20 cellular contexts compared by ENCODE assay signal in the genomic region with DNA sequence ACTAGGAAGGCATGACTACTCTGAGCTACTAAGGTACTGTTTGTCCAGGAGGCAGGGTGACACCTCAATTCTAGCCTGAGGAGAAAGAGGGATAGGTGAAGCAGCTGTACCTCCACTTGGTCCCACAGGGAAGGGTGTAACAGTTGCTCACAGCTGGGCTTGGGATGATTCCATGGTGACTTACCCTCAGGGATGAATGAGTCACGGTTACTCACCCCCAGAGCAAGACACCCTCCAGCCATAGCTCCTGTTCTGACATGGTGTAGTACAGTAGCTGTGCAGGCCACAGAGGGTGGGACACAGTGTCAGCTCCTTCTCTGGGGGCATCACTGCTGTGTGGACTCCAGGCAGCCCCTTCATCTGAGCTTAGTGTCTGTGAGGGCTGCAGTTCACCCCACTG.
DNase-seq lines count a peak whose midpoint lies in the region; ATAC-seq, FAIRE-seq and TF ChIP-seq lines count a peak whose summit lies in the region.
"Had no signal": no experiment of that assay in that cellular context is flagged by ENCODE, and none has a peak within 500 bp of the region (broad histone marks: within the 10 kb centered on the region; RNA-seq: fewer than 3 reads in every experiment).

No MANE protein-coding gene starts in this region.

- peaks cover 15% of the 10 kb centered on the region for H3K9me3 Mint-ChIP-seq in stimulated activated effector memory CD8-positive, alpha-beta T cell treated with anti-CD3 and anti-CD28 coated beads, Interleukin-12 subunit alpha, Interleukin-12 subunit beta, amount 100 ng/mL, for 72 hours
- peaks cover 8% of the 10 kb centered on the region for H3K9me3 Mint-ChIP-seq in progenitor cell of endocrine pancreas (ENCODE audit: low read depth)

- no peaks in the 10 kb centered on the region for H3K4me1 ChIP-seq in suprapubic skin
- H3K4me1 ChIP-seq: vagina had no signal

- no peak for FAIRE-seq in GM12892 (lab: Jason Lieb, UNC)
- FAIRE-seq: H1 had no signal

- TF ChIP-seq CTCF in suprapubic skin (IDR thresholded peaks at IDR 0.05): no peak
- no peak for TF ChIP-seq CTCF in progenitor cell of endocrine pancreas (IDR thresholded peaks at IDR 0.05; ENCODE audit: unreplicated experiment)

- no peak overlapping the region for H3K4me3 Mint-ChIP-seq in stimulated activated effector memory CD8-positive, alpha-beta T cell treated with anti-CD3 and anti-CD28 coated beads, Interleukin-12 subunit alpha, Interleukin-12 subunit beta, amount 100 ng/mL, for 72 hours
- H3K4me3 Mint-ChIP-seq in progenitor cell of endocrine pancreas (ENCODE audit: low read depth): no peak overlapping the region
- H3K4me3 Mint-ChIP-seq: activated CD8-positive, alpha-beta memory T cell treated with anti-CD3 and anti-CD28 coated beads, Interleukin-2, amount 10 ng/mL, durations not matched to agents 7 days and 5 days; brain; dendritic cell treated with granulocyte-macrophage colony-stimulating factor and Interleukin-4, amounts not matched to agents 40 ng/mL and 50 ng/mL, for 4 days had no signal

- no peaks in the 10 kb centered on the region for H3K36me3 Mint-ChIP-seq in stimulated activated effector memory CD8-positive, alpha-beta T cell treated with anti-CD3 and anti-CD28 coated beads, Interleukin-12 subunit alpha, Interleukin-12 subunit beta, amount 100 ng/mL, for 72 hours
- no peaks in the 10 kb centered on the region for H3K36me3 Mint-ChIP-seq in progenitor cell of endocrine pancreas (ENCODE audit: insufficient read depth)
- H3K36me3 Mint-ChIP-seq: activated CD8-positive, alpha-beta memory T cell treated with anti-CD3 and anti-CD28 coated beads, Interleukin-2, amount 10 ng/mL, durations not matched to agents 7 days and 5 days; brain had no signal

- H3K27me3 ChIP-seq in suprapubic skin: no peaks in the 10 kb centered on the region
- H3K27me3 ChIP-seq: vagina had no signal

- H3K4me1 Mint-ChIP-seq in stimulated activated effector memory CD8-positive, alpha-beta T cell treated with anti-CD3 and anti-CD28 coated beads, Interleukin-12 subunit alpha, Interleukin-12 subunit beta, amount 100 ng/mL, for 72 hours: no peaks in the 10 kb centered on the region
- no peaks in the 10 kb centered on the region for H3K4me1 Mint-ChIP-seq in progenitor cell of endocrine pancreas (ENCODE audit: low read depth)
- H3K4me1 Mint-ChIP-seq: activated CD8-positive, alpha-beta memory T cell treated with anti-CD3 and anti-CD28 coated beads, Interleukin-2, amount 10 ng/mL, durations not matched to agents 7 days and 5 days; brain had no signal

- H3K9me3 ChIP-seq in suprapubic skin: no peaks in the 10 kb centered on the region
- H3K9me3 ChIP-seq: vagina had no signal

- no peak overlapping the region for H3K27ac ChIP-seq in suprapubic skin
- H3K27ac ChIP-seq: skin epidermis, vagina had no signal

- peak; percentile 10 for ATAC-seq in esophagus mucosa
- ATAC-seq in stimulated activated effector memory CD8-positive, alpha-beta T cell treated with anti-CD3 and anti-CD28 coated beads, Interleukin-12 subunit alpha, Interleukin-12 subunit beta, amount 100 ng/mL, for 72 hours: peak; percentile 26
- ATAC-seq: activated CD4-positive, CD25-positive, alpha-beta regulatory T cell treated with anti-CD3 and anti-CD28 coated beads, Interleukin-2, amount 50 U/mL, for 24 hours; activated CD8-positive, alpha-beta memory T cell treated with anti-CD3 and anti-CD28 coated beads, Interleukin-2, amount 10 ng/mL, durations not matched to agents 7 days and 5 days; left lobe of liver had no signal

- no peak for TF ChIP-seq POLR2A in suprapubic skin (IDR thresholded peaks at IDR 0.05)
- no peak for TF ChIP-seq POLR2A in GM12892 (IDR thresholded peaks at IDR 0.05; ENCODE audit: low read depth, low read length)

- H3K27ac Mint-ChIP-seq in stimulated activated effector memory CD8-positive, alpha-beta T cell treated with anti-CD3 and anti-CD28 coated beads, Interleukin-12 subunit alpha, Interleukin-12 subunit beta, amount 100 ng/mL, for 72 hours: no peak overlapping the region
- no peak overlapping the region for H3K27ac Mint-ChIP-seq in progenitor cell of endocrine pancreas
- H3K27ac Mint-ChIP-seq: activated CD8-positive, alpha-beta memory T cell treated with anti-CD3 and anti-CD28 coated beads, Interleukin-2, amount 10 ng/mL, durations not matched to agents 7 days and 5 days; brain; dendritic cell treated with granulocyte-macrophage colony-stimulating factor and Interleukin-4, amounts not matched to agents 40 ng/mL and 50 ng/mL, for 4 days had no signal

- no peaks in the 10 kb centered on the region for H3K36me3 ChIP-seq in suprapubic skin
- H3K36me3 ChIP-seq: vagina had no signal

- 33% methylated on average over 1 of the region's 1 CpG for WGBS in suprapubic skin

- peak; percentile 0 for DNase-seq in EL
- peak; percentile 14 for DNase-seq in NCI-H460 (ENCODE audit: extremely low read depth, low read depth)
- no peak for DNase-seq in stimulated activated effector memory CD8-positive, alpha-beta T cell treated with anti-CD3 and anti-CD28 coated beads, Interleukin-12 subunit alpha, Interleukin-12 subunit beta, amount 100 ng/mL, for 72 hours (ENCODE audit: low spot score in 2 of 2)
- DNase-seq in suprapubic skin (ENCODE audit: low spot score in 2 of 2): no peak
- DNase-seq in GM12892 (ENCODE audit: insufficient read length): no peak
- DNase-seq in AML-193 (lab: John Stamatoyannopoulos, UW): no peak
- DNase-seq in progenitor cell of endocrine pancreas (ENCODE audit: low spot score, unreplicated experiment): no peak
- DNase-seq: activated CD8-positive, alpha-beta memory T cell treated with anti-CD3 and anti-CD28 coated beads, Interleukin-2, amount 10 ng/mL, durations not matched to agents 7 days and 5 days; hypothalamus; NCI-H82; nucleus accumbens; stimulated activated CD4-positive, alpha-beta T cell treated with anti-CD3 and anti-CD28 coated beads, Interleukin-4, amount 100 ng/mL, for 4 hours had no signal

- H3K27me3 Mint-ChIP-seq in progenitor cell of endocrine pancreas: no peaks in the 10 kb centered on the region
- H3K27me3 Mint-ChIP-seq: activated CD8-positive, alpha-beta memory T cell treated with anti-CD3 and anti-CD28 coated beads, Interleukin-2, amount 10 ng/mL, durations not matched to agents 7 days and 5 days; dendritic cell treated with granulocyte-macrophage colony-stimulating factor and Interleukin-4, amounts not matched to agents 40 ng/mL and 50 ng/mL, for 4 days had no signal

- no peak for TF ChIP-seq EP300 in suprapubic skin (IDR thresholded peaks at IDR 0.05)

- H3K4me3 ChIP-seq in suprapubic skin: no peak overlapping the region
- H3K4me3 ChIP-seq: skin epidermis, vagina had no signal

Comparison
In these comparisons a context has a peak if more than half of its experiments do, and no peak if none do; other contexts are left out.
1. DNase-seq: peak in EL (single experiment) and NCI-H460 (single experiment); none in stimulated activated effector memory CD8-positive, alpha-beta T cell treated with anti-CD3 and anti-CD28 coated beads, Interleukin-12 subunit alpha, Interleukin-12 subunit beta, amount 100 ng/mL, for 72 hours (0 of 2), suprapubic skin (0 of 2), GM12892 (single experiment), AML-193 (0 of 2) and progenitor cell of endocrine pancreas (single experiment).